In the genomic region with DNA sequence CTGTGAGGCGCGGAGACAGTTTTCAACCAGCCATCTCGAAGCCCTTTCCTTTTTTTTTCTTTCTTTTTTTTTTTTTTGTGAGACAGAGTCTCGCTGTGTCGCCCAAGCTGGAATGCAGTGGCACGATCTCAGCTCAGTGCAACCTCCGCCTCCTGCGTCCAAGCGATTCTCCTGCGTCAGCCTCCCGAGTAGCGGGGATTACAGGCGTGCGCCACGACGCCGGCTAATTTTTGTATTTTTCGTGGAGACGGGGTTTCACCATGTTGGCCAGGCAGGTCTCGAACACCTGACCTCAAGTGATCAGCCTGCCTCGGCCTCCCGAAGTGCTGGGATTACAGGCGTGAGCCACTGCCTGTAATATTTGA, we compare ENCODE assay signal across 8 cellular contexts. TPM values are rescaled to one million over a fixed set of nuclear protein-coding genes. Genes with fewer than 3 reads are reported as not detected.
A peak's percentile ranks its signal among the peaks of the same experiment; 100 is the strongest.
DNase-seq lines count a peak whose midpoint lies in the region; ATAC-seq and TF ChIP-seq lines count a peak whose summit lies in the region.
"Not testable (repeated sequence)": the region's sequence is repeated elsewhere in the genome, so short reads cannot be mapped to it uniquely, and the experiment has no call there.

No MANE protein-coding gene starts in this region.

- TF ChIP-seq CTCF in RWPE2 (IDR thresholded peaks at IDR 0.05; ENCODE audit: poor library complexity, severe bottlenecking); right atrium auricular region (IDR thresholded peaks at IDR 0.05); mesothelial cell of epicardium (IDR thresholded peaks at IDR 0.05; ENCODE audit: unreplicated experiment); psoas muscle (IDR thresholded peaks at IDR 0.05); upper lobe of right lung (IDR thresholded peaks at IDR 0.05): not testable (repeated sequence)

- H3K9ac ChIP-seq in ES-I3 (ENCODE audit: low read depth, low read length): peak overlapping the region; percentile 62; the same call in 1 of the 2 replicates

- 8 to 22% (median 9%) methylated on average over 21 to 23 of the region's 23 CpGs for WGBS in psoas muscle, 3 donors

- H3K27ac ChIP-seq in RWPE2 (ENCODE audit: poor library complexity, severe bottlenecking): not testable (repeated sequence)
- H3K27ac ChIP-seq in right atrium auricular region (peak overlapping the region; percentile 96 to 97), psoas muscle (peak overlapping the region; percentile 94), upper lobe of right lung (peak overlapping the region; percentile 94)

- not testable (repeated sequence) for H3K9me3 Mint-ChIP-seq in activated naive CD4-positive, alpha-beta T cell treated with anti-CD3 and anti-CD28 coated beads, Interleukin-2, amount 10 ng/mL, durations not matched to agents 7 days and 5 days; mesothelial cell of epicardium

- H3K4me3 Mint-ChIP-seq in activated naive CD4-positive, alpha-beta T cell treated with anti-CD3 and anti-CD28 coated beads, Interleukin-2, amount 10 ng/mL, durations not matched to agents 7 days and 5 days: peak overlapping the region; percentile 58
- peak overlapping the region; percentile 72 for H3K4me3 Mint-ChIP-seq in mesothelial cell of epicardium

- peaks cover 19% of the 10 kb centered on the region for H3K4me1 Mint-ChIP-seq in activated naive CD4-positive, alpha-beta T cell treated with anti-CD3 and anti-CD28 coated beads, Interleukin-2, amount 10 ng/mL, durations not matched to agents 7 days and 5 days
- H3K4me1 Mint-ChIP-seq in mesothelial cell of epicardium: peaks cover 33% of the 10 kb centered on the region

- intact Hi-C loops in psoas muscle (cut with DNase I): loop anchor here (2.0 to 10.0 kb wide), 3 partner anchors 146 to 264 kb away; no protein-coding TSS in a partner anchor
- intact Hi-C loops in upper lobe of right lung (cut with DNase I): not testable (repeated sequence)

- H3K4me3 ChIP-seq in RWPE2 (ENCODE audit: severe bottlenecking) (peak overlapping the region; percentile 65), right atrium auricular region (peak overlapping the region; percentile 48 to 76), psoas muscle (peak overlapping the region; percentile 94), upper lobe of right lung (peak overlapping the region; percentile 77)

- not testable (repeated sequence) for H3K9me3 ChIP-seq in ES-I3 (ENCODE audit: control insufficient read depth, insufficient read depth, low read length); RWPE2 (ENCODE audit: severe bottlenecking); right atrium auricular region; psoas muscle; upper lobe of right lung

- H3K36me3 Mint-ChIP-seq in activated naive CD4-positive, alpha-beta T cell treated with anti-CD3 and anti-CD28 coated beads, Interleukin-2, amount 10 ng/mL, durations not matched to agents 7 days and 5 days; mesothelial cell of epicardium: not testable (repeated sequence)

- not testable (repeated sequence) for DNase-seq in RWPE2 (ENCODE audit: low spot score); activated naive CD4-positive, alpha-beta T cell treated with anti-CD3 and anti-CD28 coated beads, Interleukin-2, amount 10 ng/mL, durations not matched to agents 7 days and 5 days; upper lobe of right lung
- DNase-seq in ecto neural progenitor cell (ENCODE audit: low spot score) (peak; percentile 53), right atrium auricular region (ENCODE audit: low spot score) (peak; percentile 64), mesothelial cell of epicardium (ENCODE audit: low spot score in 2 of 2, unreplicated experiment in 2 of 2) (peak in 1 of 2 experiments; percentile 42), psoas muscle (peak; percentile 48 to 68)

- not testable (repeated sequence) for H3K4me1 ChIP-seq in ES-I3 (ENCODE audit: insufficient read depth, low read length); RWPE2 (ENCODE audit: insufficient read depth, poor library complexity, severe bottlenecking)
- H3K4me1 ChIP-seq in right atrium auricular region (peaks cover 0 to 25% of the 10 kb centered on the region in 2 donors), psoas muscle (peaks cover 11% of the 10 kb centered on the region), upper lobe of right lung (peaks cover 18% of the 10 kb centered on the region)

- ATAC-seq in RWPE2 (ENCODE audit: low read depth); upper lobe of right lung: not testable (repeated sequence)
- peak in 1 of 4 donors; percentile 21 for ATAC-seq in psoas muscle

- not testable (repeated sequence) for H3K27me3 ChIP-seq in RWPE2 (ENCODE audit: insufficient read depth, poor library complexity, severe bottlenecking); right atrium auricular region; psoas muscle (ENCODE audit: insufficient read depth in 3 of 3, low read length in 2 of 3); upper lobe of right lung

- CTCF ChIA-PET in activated naive CD4-positive, alpha-beta T cell treated with anti-CD3 and anti-CD28 coated beads, Interleukin-2, amount 10 ng/mL, durations not matched to agents 7 days and 5 days (lab: Charles Lee): not testable (repeated sequence)

- H3K27me3 Mint-ChIP-seq in activated naive CD4-positive, alpha-beta T cell treated with anti-CD3 and anti-CD28 coated beads, Interleukin-2, amount 10 ng/mL, durations not matched to agents 7 days and 5 days: peaks cover 79% of the 10 kb centered on the region
- peaks cover 76% of the 10 kb centered on the region for H3K27me3 Mint-ChIP-seq in mesothelial cell of epicardium (ENCODE audit: low read depth)

- not testable (repeated sequence) for H3K27ac Mint-ChIP-seq in activated naive CD4-positive, alpha-beta T cell treated with anti-CD3 and anti-CD28 coated beads, Interleukin-2, amount 10 ng/mL, durations not matched to agents 7 days and 5 days
- peak overlapping the region; percentile 87 for H3K27ac Mint-ChIP-seq in mesothelial cell of epicardium

- not testable (repeated sequence) for H3K36me3 ChIP-seq in ES-I3 (ENCODE audit: insufficient read depth, low read length); upper lobe of right lung
- H3K36me3 ChIP-seq in RWPE2 (ENCODE audit: low read depth): peaks cover 23% of the 10 kb centered on the region
- H3K36me3 ChIP-seq in right atrium auricular region: peaks cover 27% of the 10 kb centered on the region
- H3K36me3 ChIP-seq in psoas muscle (ENCODE audit: insufficient read depth in 1 of 2, low read depth in 1 of 2): peaks cover 0 to 25% of the 10 kb centered on the region in 2 donors

RNA-seq across cellular contexts. Expression of gene KLF4, which starts 1.0 kb away (rescaled TPM):
- 10 to 100 TPM; 62.9 to 95.5 TPM for total RNA-seq in right atrium auricular region
- 14.7 to 18.0 TPM (median 17.0 TPM) in 3 replicates for total RNA-seq in mesothelial cell of epicardium
- 10 to 100 TPM; 11.6 to 17.2 (median 14.7) TPM for total RNA-seq in psoas muscle
- 10 to 100 TPM in 2 of 3 donors, 1 to 10 TPM in 1; 7.5 to 14.6 (median 12.0) TPM for polyA plus RNA-seq in psoas muscle
- 143 TPM for total RNA-seq in upper lobe of right lung
